ENCODE assay signal across 8 cellular contexts in genomic region chr4:169611991-169612868, GRCh38. TPM values are rescaled to one million over a fixed set of nuclear protein-coding genes. Genes with fewer than 3 reads are reported as not detected.
DNase-seq lines count a peak whose midpoint lies in the region; ATAC-seq and TF ChIP-seq lines count a peak whose summit lies in the region.

NEK1 (minus strand) TSS chr4:169612583; CDS start chr4:169602630, 9,953 bp downstream.

- no peaks in the 10 kb centered on the region for H3K27me3 Mint-ChIP-seq in activated T-cell treated with anti-CD3 and anti-CD28 coated beads, Interleukin-2, amount 50 U/mL, for 24 hours

- H3K36me3 ChIP-seq in esophagus muscularis mucosa = peaks cover 0 to 5% (median 0%) of the 10 kb centered on the region in 4 donors
- H3K36me3 ChIP-seq in muscle layer of duodenum (ENCODE audit: control insufficient read depth in 1 of 2, insufficient read depth in 2 of 2, low read length in 2 of 2) = no peaks in the 10 kb centered on the region

- H3K4me3 ChIP-seq in esophagus muscularis mucosa = peak within 1 kb of the TSS; percentile 81 to 96 (median 86)
- peak within 1 kb of the TSS; percentile 87 to 100 for H3K4me3 ChIP-seq in muscle layer of duodenum (ENCODE audit: low read depth in 1 of 2, low read length in 2 of 2)

- no peaks in the 10 kb centered on the region for H3K27me3 ChIP-seq in esophagus muscularis mucosa
- H3K27me3 ChIP-seq in muscle layer of duodenum (ENCODE audit: low read depth, low read length) = no peaks in the 10 kb centered on the region

- H3K4me3 Mint-ChIP-seq in activated T-cell treated with anti-CD3 and anti-CD28 coated beads, Interleukin-2, amount 50 U/mL, for 24 hours = peak within 1 kb of the TSS; percentile 98

- intact Hi-C loops in esophagus muscularis mucosa (cut with DNase I) = loop anchor here (10.0 kb wide), 1 partner anchor 113 kb away; no protein-coding TSS in a partner anchor

- DNase-seq in DMS153 treated with DMSO at 0.1 percent for 48 hours (lab: John Stamatoyannopoulos, UW; ENCODE audit: unreplicated experiment) (peak; percentile 74), KG1 (lab: John Stamatoyannopoulos, UW) (peak; percentile 17), esophagus muscularis mucosa (ENCODE audit: extremely low spot score) (peak; percentile 97)
- peak; percentile 92 for DNase-seq in activated T-cell treated with anti-CD3 and anti-CD28 coated beads, Interleukin-2, amount 50 U/mL, for 24 hours
- DNase-seq in stimulated activated CD8-positive, alpha-beta memory T cell treated with anti-CD3 and anti-CD28 coated beads, Interleukin-7, amount 100 ng/mL, for 4 hours (ENCODE audit: low read depth in 2 of 2) = peak; percentile 72 to 83

- peaks cover 9 to 33% (median 29%) of the 10 kb centered on the region in 4 donors for H3K4me1 ChIP-seq in esophagus muscularis mucosa
- H3K4me1 ChIP-seq in muscle layer of duodenum (ENCODE audit: control insufficient read depth in 1 of 2, insufficient read depth in 2 of 2, low read length in 2 of 2) = peaks cover 4 to 19% of the 10 kb centered on the region in 2 donors

- peak; percentile 74 for TF ChIP-seq POLR2A in esophagus muscularis mucosa (IDR thresholded peaks at IDR 0.05; ENCODE audit: low read depth)

- under 1% methylated on average over 59 of the region's 61 CpGs for WGBS in esophagus muscularis mucosa

- TF ChIP-seq EP300 in esophagus muscularis mucosa (IDR thresholded peaks at IDR 0.05) = no peak

- no peak for TF ChIP-seq CTCF in esophagus muscularis mucosa (IDR thresholded peaks at IDR 0.05)

- peaks cover 17% of the 10 kb centered on the region for H3K36me3 Mint-ChIP-seq in activated T-cell treated with anti-CD3 and anti-CD28 coated beads, Interleukin-2, amount 50 U/mL, for 24 hours (ENCODE audit: low read depth)

- peak within 1 kb of the TSS; percentile 93 to 96 (median 96) for H3K27ac ChIP-seq in esophagus muscularis mucosa (replicated peaks in 1 of 4)
- peak within 1 kb of the TSS; percentile 94 for H3K27ac ChIP-seq in muscle layer of duodenum (ENCODE audit: low read length)

- peaks cover 53% of the 10 kb centered on the region for H3K4me1 Mint-ChIP-seq in activated T-cell treated with anti-CD3 and anti-CD28 coated beads, Interleukin-2, amount 50 U/mL, for 24 hours (ENCODE audit: low read depth)

- no peaks in the 10 kb centered on the region for H3K9me3 ChIP-seq in esophagus muscularis mucosa
- H3K9me3 ChIP-seq in muscle layer of duodenum (ENCODE audit: control insufficient read depth in 1 of 2, low read length in 2 of 2) = no peaks in the 10 kb centered on the region

- ATAC-seq in GM21723 (IDR thresholded peaks at IDR 0.05; ENCODE audit: unreplicated experiment) = peak; percentile 94

- H3K27ac Mint-ChIP-seq in activated T-cell treated with anti-CD3 and anti-CD28 coated beads, Interleukin-2, amount 50 U/mL, for 24 hours = peak within 1 kb of the TSS; percentile 100

- no peaks in the 10 kb centered on the region for H3K9me3 Mint-ChIP-seq in activated T-cell treated with anti-CD3 and anti-CD28 coated beads, Interleukin-2, amount 50 U/mL, for 24 hours

TF ChIP-seq in PFSK-1, 5 proteins besides CTCF, POLR2A, EP300 and RAD21:
- TF ChIP-seq FOXP2 (optimal IDR thresholded peaks at IDR 0.05; ENCODE audit: borderline replicate concordance, extremely low read depth, extremely low read length, insufficient read depth) (peak; percentile 68), REST (IDR thresholded peaks at IDR 0.05; ENCODE audit: insufficient read depth in 1 of 2, low read depth in 2 of 2, low read length in 2 of 2) (no peak), POLR2AphosphoS5 (IDR thresholded peaks at IDR 0.05; ENCODE audit: low read depth, low read length) (peak; percentile 98), TAF1 (IDR thresholded peaks at IDR 0.05; ENCODE audit: borderline replicate concordance, insufficient read depth, low read length) (peak; percentile 67; the same call in 1 of the 2 replicates), SIN3A (IDR thresholded peaks at IDR 0.05; ENCODE audit: borderline replicate concordance, insufficient read depth, low read length) (peak; percentile 64; the same call in 1 of the 2 replicates)

RNA-seq across cellular contexts. Expression of gene NEK1, which starts in this region (rescaled TPM):
- polyA plus RNA-seq in PFSK-1 (2012; ENCODE audit: insufficient read length, low read depth) = 1.5 TPM
- total RNA-seq in esophagus muscularis mucosa = 10 to 100 TPM; 10.2 to 15.8 (median 12.9) TPM

Comparison
In these comparisons a context has a peak if more than half of its experiments do, and no peak if none do; other contexts are left out.
1. Peak in every context shown above with its lines: DNase-seq, ATAC-seq, H3K4me3 ChIP-seq and H3K27ac ChIP-seq.
2. DNase-seq: peak in every context shown above with its lines; median percentile 97 in esophagus muscularis mucosa; 92 in activated T-cell treated with anti-CD3 and anti-CD28 coated beads, Interleukin-2, amount 50 U/mL, for 24 hours; 78 in stimulated activated CD8-positive, alpha-beta memory T cell treated with anti-CD3 and anti-CD28 coated beads, Interleukin-7, amount 100 ng/mL, for 4 hours; 74 in DMS153 treated with DMSO at 0.1 percent for 48 hours; 17 in KG1.